In the genomic region with DNA sequence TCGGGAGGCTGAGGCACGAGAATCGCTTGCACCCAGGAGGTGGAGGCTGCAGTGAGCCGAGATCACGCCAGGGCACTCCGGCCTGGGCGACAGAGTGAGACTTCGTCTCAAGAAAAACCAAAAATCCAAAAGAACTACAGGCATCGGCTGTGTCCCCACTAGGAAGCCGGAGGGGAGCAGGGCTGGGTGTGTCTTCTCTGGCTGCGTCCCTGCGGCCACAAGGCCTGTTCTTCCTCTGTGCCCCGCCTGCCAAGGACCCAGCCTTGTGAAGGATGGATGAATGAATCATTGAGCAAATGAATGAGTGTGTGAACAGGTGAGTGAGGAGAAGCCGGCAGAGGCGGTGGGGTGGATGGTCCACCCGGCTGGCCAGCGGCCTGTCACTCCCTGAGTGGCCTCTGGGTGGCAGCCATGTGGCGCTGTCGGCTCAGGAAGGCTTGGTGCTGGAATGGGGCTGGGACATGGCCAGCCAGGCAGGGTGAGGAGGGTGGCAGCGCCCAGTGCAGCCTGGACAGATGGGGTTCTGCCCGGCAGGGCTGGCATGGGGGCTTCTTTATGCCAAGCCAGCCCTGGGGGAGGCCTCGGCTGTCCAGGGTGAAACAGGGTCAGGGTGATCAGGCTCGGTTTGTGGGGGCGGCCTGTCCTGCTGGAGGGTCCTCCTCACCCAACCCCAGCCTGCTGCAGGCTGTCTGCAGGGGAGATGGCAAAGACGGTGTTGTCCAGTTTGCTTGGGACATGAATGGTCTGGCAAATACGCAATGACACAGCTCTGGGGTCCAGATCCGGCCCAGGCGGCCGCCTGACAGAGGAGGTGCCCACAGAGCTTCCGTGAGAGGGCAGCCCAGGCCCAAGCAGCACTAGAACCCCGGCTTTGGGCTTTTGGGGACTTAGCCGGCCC, we compare ENCODE assay signal across 9 cellular contexts. TPM values are rescaled to one million over a fixed set of nuclear protein-coding genes. Genes with fewer than 3 reads are reported as not detected.
DNase-seq lines count a peak whose midpoint lies in the region; ATAC-seq and TF ChIP-seq lines count a peak whose summit lies in the region.
"Had no signal": no experiment of that assay in that cellular context is flagged by ENCODE, and none has a peak within 500 bp of the region (broad histone marks: within the 10 kb centered on the region; RNA-seq: fewer than 3 reads in every experiment).

No MANE protein-coding gene starts in this region.

- peaks cover 6% of the 10 kb centered on the region for H3K4me1 Mint-ChIP-seq in activated T-helper 17 cell treated with anti-CD3 and anti-CD28 coated beads, Interleukin-2, amount 50 U/mL, for 72 hours

- peak in 1 of 2 donors; percentile 42 for TF ChIP-seq EP300 in tibial nerve (IDR thresholded peaks at IDR 0.05)

- TF ChIP-seq CTCF in fibroblast of the aortic adventitia (IDR thresholded peaks at IDR 0.05; ENCODE audit: insufficient read depth, low read length) (peak; percentile 87), neutrophil (IDR thresholded peaks at IDR 0.05) (peak; percentile 96), tibial nerve (IDR thresholded peaks at IDR 0.05) (peak; percentile 87 to 96 (median 95))

- peak; percentile 90 for ATAC-seq in activated T-helper 17 cell treated with anti-CD3 and anti-CD28 coated beads, Interleukin-2, amount 50 U/mL, for 72 hours (replicated peaks)

- no peaks in the 10 kb centered on the region for H3K36me3 Mint-ChIP-seq in activated T-helper 17 cell treated with anti-CD3 and anti-CD28 coated beads, Interleukin-2, amount 50 U/mL, for 72 hours (ENCODE audit: low read depth)

- no peak overlapping the region for H3K4me3 Mint-ChIP-seq in activated T-helper 17 cell treated with anti-CD3 and anti-CD28 coated beads, Interleukin-2, amount 50 U/mL, for 72 hours
- H3K4me3 Mint-ChIP-seq: central memory CD8-positive, alpha-beta T cell had no signal

- no peaks in the 10 kb centered on the region for H3K9me3 Mint-ChIP-seq in activated T-helper 17 cell treated with anti-CD3 and anti-CD28 coated beads, Interleukin-2, amount 50 U/mL, for 72 hours
- H3K9me3 Mint-ChIP-seq: central memory CD8-positive, alpha-beta T cell had no signal

- no peak for TF ChIP-seq POLR2A in tibial nerve (IDR thresholded peaks at IDR 0.05)

- H3K9me3 ChIP-seq in neutrophil, result no peaks in the 10 kb centered on the region
- no peaks in the 10 kb centered on the region for H3K9me3 ChIP-seq in tibial nerve

- DNase-seq in GDM1 (lab: John Stamatoyannopoulos, UW), result peak; percentile 30
- DNase-seq in LoVo (ENCODE audit: low spot score), result peak; percentile 79
- peak; percentile 65 for DNase-seq in RPMI7951 (ENCODE audit: low read depth)
- DNase-seq in fibroblast of the aortic adventitia (ENCODE audit: low read depth), result peak; percentile 65
- DNase-seq in tibial nerve (ENCODE audit: low spot score in 2 of 2), result peak; percentile 67 to 77
- DNase-seq in NCI-H1048 (lab: John Stamatoyannopoulos, UW), result no peak

- peaks cover 18% of the 10 kb centered on the region for H3K27me3 Mint-ChIP-seq in activated T-helper 17 cell treated with anti-CD3 and anti-CD28 coated beads, Interleukin-2, amount 50 U/mL, for 72 hours

- H3K4me3 ChIP-seq in fibroblast of the aortic adventitia (ENCODE audit: low read depth, low read length) (no peak overlapping the region), neutrophil (ENCODE audit: low read depth in 1 of 2, low read length in 1 of 2) (no peak overlapping the region), tibial nerve (no peak overlapping the region)

- H3K27ac Mint-ChIP-seq in activated T-helper 17 cell treated with anti-CD3 and anti-CD28 coated beads, Interleukin-2, amount 50 U/mL, for 72 hours, result peak overlapping the region; percentile 17

- WGBS in tibial nerve, 2 donors, result 33 to 45% methylated on average over 27 to 32 of the region's 32 CpGs

- H3K27me3 ChIP-seq in neutrophil (peaks cover 24% of the 10 kb centered on the region), tibial nerve (peaks cover 0 to 40% of the 10 kb centered on the region in 2 donors)

- no peaks in the 10 kb centered on the region for H3K36me3 ChIP-seq in neutrophil
- H3K36me3 ChIP-seq in tibial nerve, result no peaks in the 10 kb centered on the region

- H3K4me1 ChIP-seq in neutrophil (ENCODE audit: control insufficient read depth in 1 of 2, insufficient read depth in 1 of 2, low read depth in 1 of 2, low read length in 1 of 2), result peaks cover 16 to 26% of the 10 kb centered on the region in 2 experiments
- peaks cover 0 to 30% (median 0%) of the 10 kb centered on the region in 4 donors for H3K4me1 ChIP-seq in tibial nerve

- H3K27ac ChIP-seq in neutrophil (no peak overlapping the region), tibial nerve (no peak overlapping the region)

RNA-seq across cellular contexts. Expression of a gene that starts 21.7 kb away (rescaled TPM):
- total RNA-seq in RPMI7951 (2014; rRNA removed; shearing (Covaris generic)), result 45.9 and 53.0 TPM in 2 replicates
- total RNA-seq in activated T-helper 17 cell treated with anti-CD3 and anti-CD28 coated beads, Interleukin-2, amount 50 U/mL, for 72 hours, result 10 to 100 TPM; 15.4 to 38.9 TPM
- total RNA-seq in fibroblast of the aortic adventitia (ENCODE audit: low replicate concordance) (4.1 and 19.3 TPM in 2 replicates), tibial nerve (10 to 100 TPM; 10.8 to 32.1 (median 22.6) TPM)

RNA-seq across cellular contexts. Expression of a gene that starts 30.6 kb away (rescaled TPM):
- total RNA-seq in RPMI7951 (2014; rRNA removed; shearing (Covaris generic)), result 12.6 and 13.0 TPM in 2 replicates
- total RNA-seq in activated T-helper 17 cell treated with anti-CD3 and anti-CD28 coated beads, Interleukin-2, amount 50 U/mL, for 72 hours, result 100 to 1,000 TPM in 1 of 2 donors, 10 to 100 TPM in 1; 50.7 to 108 TPM
- 19.2 and 23.7 TPM in 2 replicates for total RNA-seq in fibroblast of the aortic adventitia (ENCODE audit: low replicate concordance)
- total RNA-seq in tibial nerve, result 10 to 100 TPM; 26.1 to 63.3 (median 35.8) TPM

RNA-seq across cellular contexts. Expression of a gene that starts 49.9 kb away (rescaled TPM):
- 42.4 and 47.5 TPM in 2 replicates for total RNA-seq in RPMI7951 (2014; rRNA removed; shearing (Covaris generic))
- total RNA-seq in activated T-helper 17 cell treated with anti-CD3 and anti-CD28 coated beads, Interleukin-2, amount 50 U/mL, for 72 hours, result 100 to 1,000 TPM; 118 to 130 TPM
- total RNA-seq in fibroblast of the aortic adventitia (ENCODE audit: low replicate concordance) (89.0 and 94.7 TPM in 2 replicates), tibial nerve (100 to 1,000 TPM in 2 of 4 donors, 10 to 100 TPM in 2; 75.2 to 166 (median 104) TPM)

RNA-seq across cellular contexts. Expression of a gene that starts 50.2 kb away (rescaled TPM):
- total RNA-seq in RPMI7951 (2014; rRNA removed; shearing (Covaris generic)), result 28.6 and 30.9 TPM in 2 replicates
- total RNA-seq in activated T-helper 17 cell treated with anti-CD3 and anti-CD28 coated beads, Interleukin-2, amount 50 U/mL, for 72 hours, result 10 to 100 TPM; 12.6 to 20.9 TPM
- total RNA-seq in fibroblast of the aortic adventitia (ENCODE audit: low replicate concordance), result 21.3 and 26.4 TPM in 2 replicates
- 10 to 100 TPM; 22.1 to 37.9 (median 34.3) TPM for total RNA-seq in tibial nerve
